ENCODE assay signal across 25 cellular contexts in genomic region chr5:60473654-60474053, GRCh38.
DNase-seq lines count a peak whose midpoint lies in the region; ATAC-seq, FAIRE-seq and TF ChIP-seq lines count a peak whose summit lies in the region.
"Had no signal": no experiment of that assay in that cellular context is flagged by ENCODE, and none has a peak within 500 bp of the region (broad histone marks: within the 10 kb centered on the region; RNA-seq: fewer than 3 reads in every experiment).

No MANE protein-coding gene starts in this region.

- H2AFZ ChIP-seq in HepG2 (ENCODE audit: low read length): no peak overlapping the region
- H2AFZ ChIP-seq: GM23338 had no signal

- H3K27ac ChIP-seq in HepG2 (ENCODE audit: extremely low read length, insufficient read depth, low read length): peak overlapping the region; percentile 51
- no peak overlapping the region for H3K27ac ChIP-seq in right lobe of liver
- H3K27ac ChIP-seq in testis: no peak overlapping the region
- H3K27ac ChIP-seq: A549; BLaER1 treated with 17β-estradiol and CSF1 and Interleukin-3, amounts not matched to agents 10 nM and 100 nM had no signal

- H3K27me3 Mint-ChIP-seq in neural crest cell (ENCODE audit: low read depth): no peaks in the 10 kb centered on the region
- H3K27me3 Mint-ChIP-seq: CD4-positive, alpha-beta T cell had no signal

- intact Hi-C loops in HepG2 (cut with micrococcal nuclease; ENCODE audit: unreplicated experiment): no loop called here
- intact Hi-C loops in right lobe of liver (cut with DNase I): no loop called here
- intact Hi-C loops in testis (cut with DNase I; ENCODE audit: low total_unique reads): no loop called here

- no TSS peak for BruUV-seq in HepG2 (replicated peaks; lab: Mats Ljungman, UMichigan)

- TF ChIP-seq POLR2A in HepG2 (IDR thresholded peaks at IDR 0.05; ENCODE audit: insufficient read depth in 1 of 2, low read depth in 2 of 2, low read length in 2 of 2) (no peak), right lobe of liver (IDR thresholded peaks at IDR 0.05) (no peak), testis (IDR thresholded peaks at IDR 0.05) (no peak)

- TF ChIP-seq RAD21 in HepG2 (CRISPR knock-in tag; IDR thresholded peaks at IDR 0.05): no peak

- CTCF ChIA-PET in HepG2 (lab: Yijun Ruan, JAX; ENCODE audit: low intra/inter-chr PET ratio, low total read pairs): no interaction called here

- peak; percentile 97 for ATAC-seq in HepG2
- ATAC-seq in right lobe of liver: no peak
- ATAC-seq: A549, GM23338 had no signal

- H3K27me3 ChIP-seq in HepG2 (ENCODE audit: control insufficient read depth in 1 of 2, insufficient read depth in 2 of 2, low read length in 2 of 2) (no peaks in the 10 kb centered on the region), right lobe of liver (no peaks in the 10 kb centered on the region), testis (no peaks in the 10 kb centered on the region)
- H3K27me3 ChIP-seq: BE2C; BLaER1 treated with 17β-estradiol and CSF1 and Interleukin-3, amounts not matched to agents 10 nM and 100 nM had no signal

- peaks cover 5% of the 10 kb centered on the region for H3K79me2 ChIP-seq in HepG2 (ENCODE audit: insufficient read depth, low read length)

- H4K20me1 ChIP-seq in HepG2 (ENCODE audit: insufficient read depth, low read length): no peaks in the 10 kb centered on the region
- H4K20me1 ChIP-seq: BLaER1 treated with 17β-estradiol and CSF1 and Interleukin-3, amounts not matched to agents 10 nM and 100 nM had no signal

- H3K4me1 ChIP-seq in HepG2 (ENCODE audit: insufficient read depth, low read length) (peaks cover 43% of the 10 kb centered on the region), right lobe of liver (no peaks in the 10 kb centered on the region), testis (no peaks in the 10 kb centered on the region)
- H3K4me1 ChIP-seq: A549; BE2C; BLaER1 treated with 17β-estradiol and CSF1 and Interleukin-3, amounts not matched to agents 10 nM and 100 nM; HAP-1 had no signal

- no peaks in the 10 kb centered on the region for H3K4me1 Mint-ChIP-seq in neural crest cell
- H3K4me1 Mint-ChIP-seq: CD14-positive monocyte; CD8-positive, alpha-beta memory T cell had no signal

- H3K36me3 ChIP-seq in HepG2 (replicated peaks in 1 of 2; ENCODE audit: control insufficient read depth in 1 of 2, insufficient read depth in 2 of 2, low read length in 2 of 2) (no peaks in the 10 kb centered on the region), right lobe of liver (no peaks in the 10 kb centered on the region), testis (ENCODE audit: low read depth, missing control alignments) (no peaks in the 10 kb centered on the region)
- H3K36me3 ChIP-seq: BE2C; BLaER1 treated with 17β-estradiol and CSF1 and Interleukin-3, amounts not matched to agents 10 nM and 100 nM; HAP-1 had no signal

- POLR2A ChIA-PET in HepG2 (lab: Yijun Ruan, JAX): interaction anchor here (1.2 to 3.0 kb wide), 6 partner anchors 10 to 26 kb away, joined by 4 to 17 read pairs (median 8); no protein-coding TSS in a partner anchor

- 9% methylated on average over 3 of the region's 3 CpGs for WGBS in HepG2 (ENCODE audit: low lambda C conversion rate)
- 18% methylated on average over 3 of the region's 3 CpGs for WGBS in right lobe of liver (ENCODE audit: insufficient coverage, low coverage, low lambda C conversion rate, missing lambda C conversion rate)
- whole genome bisulfite sequencing in testis, 2 donors: 53 to 88% methylated on average over 3 of the region's 3 CpGs

- peak; percentile 59 for FAIRE-seq in HepG2 (lab: Jason Lieb, UNC)
- FAIRE-seq: A549, D721Med, GM12891, GM18507 had no signal

- H3K4me3 ChIP-seq in HepG2 (replicated peaks in 1 of 3; ENCODE audit: insufficient read depth in 1 of 3, low read depth in 2 of 3, low read length in 3 of 3): no peak overlapping the region
- no peak overlapping the region for H3K4me3 ChIP-seq in right lobe of liver
- H3K4me3 ChIP-seq in testis: no peak overlapping the region
- H3K4me3 ChIP-seq: A549; BLaER1 treated with 17β-estradiol and CSF1 and Interleukin-3, amounts not matched to agents 10 nM and 100 nM; GM23338; HAP-1 had no signal

- no peak for TF ChIP-seq CTCF in HepG2 (CRISPR knock-in tag; IDR thresholded peaks at IDR 0.05)
- TF ChIP-seq CTCF in right lobe of liver (IDR thresholded peaks at IDR 0.05): no peak
- no peak for TF ChIP-seq CTCF in neural crest cell (conservative IDR thresholded peaks at IDR 0.05)
- TF ChIP-seq CTCF in testis (IDR thresholded peaks at IDR 0.05): no peak

- H3K36me3 Mint-ChIP-seq in neural crest cell (ENCODE audit: low read depth): no peaks in the 10 kb centered on the region
- H3K36me3 Mint-ChIP-seq: CD14-positive monocyte; CD8-positive, alpha-beta memory T cell had no signal

- peak overlapping the region; percentile 83 for H3K27ac Mint-ChIP-seq in neural crest cell (ENCODE audit: unreplicated experiment)
- H3K27ac Mint-ChIP-seq: CD14-positive monocyte; CD4-positive, alpha-beta T cell; CD8-positive, alpha-beta memory T cell; GM23338; HFFc6 had no signal

- DNase-seq in HepG2 (ENCODE audit: low spot score): peak; percentile 91
- DNase-seq in right lobe of liver: no peak
- peak; percentile 53 for DNase-seq in ecto neural progenitor cell (ENCODE audit: low spot score)
- DNase-seq in neural crest cell (ENCODE audit: low read depth, low spot score): no peak
- no peak for DNase-seq in iPS-NIHi7 (ENCODE audit: extremely low spot score)
- DNase-seq in testis: no peak
- DNase-seq: 8988T; ACHN; AML-193; BE2C; CD4-positive, alpha-beta T cell; CD8-positive, alpha-beta memory T cell; DMS 273 treated with DMSO at 0.1 percent for 48 hours; DMS79; EL; GF-D8; HFFc6 had no signal

- H3K9me3 ChIP-seq in HepG2 (ENCODE audit: low read length) (peaks cover 5% of the 10 kb centered on the region), right lobe of liver (no peaks in the 10 kb centered on the region), testis (no peaks in the 10 kb centered on the region)
- H3K9me3 ChIP-seq: BE2C, HAP-1 had no signal

- peak in 1 of 2 experiments; percentile 84; a peak in 2 of 4 replicates for TF ChIP-seq EP300 in HepG2 (IDR thresholded peaks at IDR 0.05; ENCODE audit: low read depth in 2 of 2, low read length in 2 of 2)
- peak; percentile 88 for TF ChIP-seq EP300 in HepG2 (CRISPR knock-in tag; IDR thresholded peaks at IDR 0.05; ENCODE audit: borderline replicate concordance)

- H3K4me2 ChIP-seq in HepG2 (ENCODE audit: low read depth, low read length): no peak overlapping the region; the same call in 1 of the 2 replicates
- H3K4me2 ChIP-seq: A549; BLaER1 treated with 17β-estradiol and CSF1 and Interleukin-3, amounts not matched to agents 10 nM and 100 nM; GM23338 had no signal

- in situ Hi-C loops in HepG2 (cut with HindIII; ENCODE audit: extremely low pct_ligation_motif_present, low pct_unique_long_range_greater_than_20kb): no loop called here

- no peak overlapping the region for H3K4me3 Mint-ChIP-seq in neural crest cell
- H3K4me3 Mint-ChIP-seq: CD14-positive monocyte; CD4-positive, alpha-beta T cell; CD8-positive, alpha-beta memory T cell; GM23338; HFFc6 had no signal

- H3K9ac ChIP-seq in HepG2 (ENCODE audit: insufficient read depth, low read depth, low read length): no peak overlapping the region
- H3K9ac ChIP-seq: BLaER1 treated with 17β-estradiol and CSF1 and Interleukin-3, amounts not matched to agents 10 nM and 100 nM had no signal

- peaks cover 7% of the 10 kb centered on the region for H3K9me3 Mint-ChIP-seq in neural crest cell
- H3K9me3 Mint-ChIP-seq: GM23338 had no signal

TF ChIP-seq in HepG2, 621 proteins besides CTCF, POLR2A, EP300 and RAD21 (continues in another document):
- TF ChIP-seq KAT8 (CRISPR knock-in tag; IDR thresholded peaks at IDR 0.05) (peak; percentile 26; the same call in 1 of the 2 replicates), BORCS8-MEF2B (CRISPR knock-in tag; IDR thresholded peaks at IDR 0.05) (no peak), ZNF713 (CRISPR knock-in tag; IDR thresholded peaks at IDR 0.05) (no peak), TIGD3 (CRISPR knock-in tag; IDR thresholded peaks at IDR 0.05; ENCODE audit: borderline replicate concordance) (no peak), SUZ12 (IDR thresholded peaks at IDR 0.05; ENCODE audit: low read depth, low read length) (no peak), E2F5 (CRISPR knock-in tag; conservative IDR thresholded peaks at IDR 0.05) (no peak), THAP8 (CRISPR knock-in tag; IDR thresholded peaks at IDR 0.05; ENCODE audit: borderline replicate concordance) (no peak)

Comparison
In these comparisons a context has a peak if more than half of its experiments do, and no peak if none do; other contexts are left out.
1. DNase-seq: peak in HepG2 (single experiment) and ecto neural progenitor cell (single experiment); none in right lobe of liver (0 of 3), neural crest cell (single experiment), iPS-NIHi7 (single experiment) and testis (single experiment).